ENCODE assay signal across 30 cellular contexts in the genomic region with DNA sequence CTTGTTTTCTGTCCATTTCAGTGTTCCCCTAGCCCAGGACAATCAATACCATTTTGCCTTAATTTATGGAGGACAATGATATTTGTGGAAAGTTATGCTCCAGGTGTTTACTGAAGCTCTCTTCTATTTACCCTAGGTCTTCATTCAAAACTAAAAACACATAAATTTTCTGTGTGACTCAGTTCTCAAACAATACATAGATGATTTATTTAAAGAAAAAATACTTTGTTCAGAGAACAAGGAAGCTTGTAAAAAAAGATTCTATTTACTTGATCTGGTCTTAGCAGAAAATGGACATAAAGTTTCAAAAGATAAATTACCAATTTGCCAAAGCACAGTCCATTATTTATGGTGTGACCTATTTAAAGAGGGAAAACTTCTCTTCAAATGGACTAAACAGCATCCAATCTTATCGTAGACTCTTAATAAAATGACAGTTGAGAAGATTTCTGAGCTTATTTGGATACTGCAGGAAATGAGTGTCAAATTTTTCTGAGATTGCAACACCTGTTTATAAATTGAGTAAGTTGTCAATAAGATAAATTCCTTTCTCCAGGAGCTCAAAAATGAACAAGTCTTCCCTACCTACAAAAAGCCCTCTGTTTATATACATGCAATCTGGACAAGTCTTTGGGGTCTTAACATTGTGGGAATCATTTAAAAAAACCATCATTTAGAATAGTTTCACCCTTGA.
"Had no signal": no experiment of that assay in that cellular context is flagged by ENCODE, and none has a peak within 500 bp of the region (broad histone marks: within the 10 kb centered on the region; RNA-seq: fewer than 3 reads in every experiment).

No MANE protein-coding gene starts in this region.

- H3K36me3 Mint-ChIP-seq: activated naive CD4-positive, alpha-beta T cell treated with anti-CD3 and anti-CD28 coated beads, Interleukin-2, amount 50 U/mL, for 24 hours; activated naive CD8-positive, alpha-beta T cell treated with anti-CD3 and anti-CD28 coated beads, Interleukin-2, amount 10 ng/mL, durations not matched to agents 7 days and 5 days; WTC11 had no signal

- FAIRE-seq: TTC549 had no signal

- H3K4me3 Mint-ChIP-seq: activated CD4-positive, alpha-beta T cell treated with anti-CD3 and anti-CD28 coated beads for 36 hours; activated CD4-positive, alpha-beta T cell treated with anti-CD3 and anti-CD28 coated beads, Interleukin-2, amount 10 ng/mL, durations not matched to agents 7 days and 5 days; activated CD8-positive, alpha-beta T cell treated with anti-CD3 and anti-CD28 coated beads, Interleukin-2, amount 10 ng/mL, durations not matched to agents 7 days and 5 days; activated naive CD4-positive, alpha-beta T cell treated with anti-CD3 and anti-CD28 coated beads, Interleukin-2, amount 50 U/mL, for 24 hours; activated naive CD8-positive, alpha-beta T cell treated with anti-CD3 and anti-CD28 coated beads, Interleukin-2, amount 10 ng/mL, durations not matched to agents 7 days and 5 days; activated T-cell treated with anti-CD3 and anti-CD28 coated beads, Interleukin-2, amount 50 U/mL, for 24 hours; WTC11 had no signal

- H3K27me3 Mint-ChIP-seq: activated CD4-positive, alpha-beta T cell treated with anti-CD3 and anti-CD28 coated beads for 36 hours; activated CD4-positive, alpha-beta T cell treated with anti-CD3 and anti-CD28 coated beads, Interleukin-2, amount 10 ng/mL, durations not matched to agents 7 days and 5 days; activated naive CD4-positive, alpha-beta T cell treated with anti-CD3 and anti-CD28 coated beads, Interleukin-2, amount 50 U/mL, for 24 hours; activated naive CD8-positive, alpha-beta T cell treated with anti-CD3 and anti-CD28 coated beads, Interleukin-2, amount 10 ng/mL, durations not matched to agents 7 days and 5 days; activated T-cell treated with anti-CD3 and anti-CD28 coated beads, Interleukin-2, amount 50 U/mL, for 24 hours had no signal

- H3K4me1 Mint-ChIP-seq: activated CD4-positive, alpha-beta T cell treated with anti-CD3 and anti-CD28 coated beads for 36 hours; activated CD4-positive, alpha-beta T cell treated with anti-CD3 and anti-CD28 coated beads, Interleukin-2, amount 10 ng/mL, durations not matched to agents 7 days and 5 days; activated naive CD4-positive, alpha-beta T cell treated with anti-CD3 and anti-CD28 coated beads, Interleukin-2, amount 50 U/mL, for 24 hours; activated naive CD8-positive, alpha-beta T cell treated with anti-CD3 and anti-CD28 coated beads, Interleukin-2, amount 10 ng/mL, durations not matched to agents 7 days and 5 days; WTC11 had no signal

- H3K27ac ChIP-seq: ascending aorta, breast epithelium, SJCRH30, SK-N-MC had no signal

- H3K27me3 ChIP-seq: ascending aorta, breast epithelium, SJCRH30 had no signal

- H3K4me3 ChIP-seq: ascending aorta, breast epithelium, SJCRH30, SK-N-MC had no signal

- H3K9me3 Mint-ChIP-seq: activated CD4-positive, alpha-beta T cell treated with anti-CD3 and anti-CD28 coated beads, Interleukin-2, amount 10 ng/mL, durations not matched to agents 7 days and 5 days; activated naive CD4-positive, alpha-beta T cell treated with anti-CD3 and anti-CD28 coated beads, Interleukin-2, amount 50 U/mL, for 24 hours; activated naive CD8-positive, alpha-beta T cell treated with anti-CD3 and anti-CD28 coated beads, Interleukin-2, amount 10 ng/mL, durations not matched to agents 7 days and 5 days; activated T-cell treated with anti-CD3 and anti-CD28 coated beads, Interleukin-2, amount 50 U/mL, for 24 hours; activated T-helper 2 cell treated with anti-CD3 and anti-CD28 coated beads, Interferon-gamma antibody, Interleukin-2, Interleukin-4, amounts not matched to agents 10 μg/mL and 5 μg/mL and 100 μg/mL, durations not matched to agents 14 hours and 24 hours and 36 hours had no signal

- H3K27ac Mint-ChIP-seq: activated CD4-positive, alpha-beta T cell treated with anti-CD3 and anti-CD28 coated beads for 36 hours; activated CD4-positive, alpha-beta T cell treated with anti-CD3 and anti-CD28 coated beads, Interleukin-2, amount 10 ng/mL, durations not matched to agents 7 days and 5 days; activated CD8-positive, alpha-beta T cell treated with anti-CD3 and anti-CD28 coated beads, Interleukin-2, amount 10 ng/mL, durations not matched to agents 7 days and 5 days; activated naive CD4-positive, alpha-beta T cell treated with anti-CD3 and anti-CD28 coated beads, Interleukin-2, amount 50 U/mL, for 24 hours; activated naive CD8-positive, alpha-beta T cell treated with anti-CD3 and anti-CD28 coated beads, Interleukin-2, amount 10 ng/mL, durations not matched to agents 7 days and 5 days; activated T-cell treated with anti-CD3 and anti-CD28 coated beads, Interleukin-2, amount 50 U/mL, for 24 hours; activated T-helper 2 cell treated with anti-CD3 and anti-CD28 coated beads, Interferon-gamma antibody, Interleukin-2, Interleukin-4, amounts not matched to agents 10 μg/mL and 5 μg/mL and 100 μg/mL, durations not matched to agents 14 hours and 24 hours and 36 hours; WTC11 had no signal

- DNase-seq: activated CD4-positive, alpha-beta T cell treated with anti-CD3 and anti-CD28 coated beads for 36 hours; activated CD4-positive, alpha-beta T cell treated with anti-CD3 and anti-CD28 coated beads, Interleukin-2, amount 10 ng/mL, durations not matched to agents 7 days and 5 days; activated CD4-positive, alpha-beta T cell treated with anti-CD3 and anti-CD28 coated beads, Interleukin-2, amount 50 U/mL, for 48 hours; activated CD8-positive, alpha-beta T cell treated with anti-CD3 and anti-CD28 coated beads, Interleukin-2, amount 10 ng/mL, durations not matched to agents 7 days and 5 days; activated gamma-delta T cell; activated naive CD4-positive, alpha-beta T cell treated with Interleukin-2 at 50 U/mL for 16 hours; activated naive CD8-positive, alpha-beta T cell treated with anti-CD3 and anti-CD28 coated beads, Interleukin-2, amount 10 ng/mL, durations not matched to agents 7 days and 5 days; activated T-cell treated with anti-CD3 and anti-CD28 coated beads, Interleukin-2, amount 50 U/mL, for 24 hours; amygdala; Karpas-422; NCI-H1105; NCI-H1417 treated with DMSO at 0.1 percent for 48 hours; NCI-H1694 treated with DMSO at 0.1 percent for 48 hours; NCI-H2029 treated with DMSO at 0.1 percent for 48 hours; NCI-H2107; NCI-H2171; NCI-H510A; NCI-H526; NCI-H748 treated with DMSO at 0.1 percent for 48 hours; NK-92 treated with Interleukin-12 subunit alpha and Interleukin-12 subunit beta, amount 100 ng/mL, for 24 hours; SHP77; SJCRH30; T1000 had no signal
